1 cellular context compared by ENCODE assay signal in genomic region chr20:50731930-50732690, GRCh38.
TF ChIP-seq lines count a peak whose summit lies in the region.

No MANE protein-coding gene starts in this region.

TF ChIP-seq in K562, 482 proteins besides CTCF, POLR2A, EP300 and RAD21:
- TF ChIP-seq RREB1 (CRISPR knock-in tag; IDR thresholded peaks at IDR 0.05) = no peak
- TF ChIP-seq ZBTB11 (CRISPR knock-in tag; IDR thresholded peaks at IDR 0.05) = peak in 1 of 3 experiments; percentile 77; a peak in 2 of 6 replicates
- TF ChIP-seq TAF1 (IDR thresholded peaks at IDR 0.05; ENCODE audit: control insufficient read depth, extremely low read depth, insufficient read depth, low read length, severe bottlenecking) = peak; percentile 20
- peak in 1 of 2 experiments; percentile 67; a peak in 1 of 4 replicates for TF ChIP-seq SIN3A (IDR thresholded peaks at IDR 0.05; ENCODE audit: borderline replicate concordance in 2 of 2, control insufficient read depth in 1 of 2, low read depth in 2 of 2, low read length in 2 of 2)
- TF ChIP-seq HBP1 (CRISPR knock-in tag; IDR thresholded peaks at IDR 0.05) = no peak
- TF ChIP-seq RBBP5 (IDR thresholded peaks at IDR 0.05; ENCODE audit: borderline replicate concordance, insufficient read depth, low read length, poor library complexity, severe bottlenecking) = peak; percentile 59
- peak; percentile 62; the same call in 1 of the 2 replicates for TF ChIP-seq CHD2 (IDR thresholded peaks at IDR 0.05; ENCODE audit: low read depth, low read length)
- no peak for TF ChIP-seq HINFP (tag; conservative IDR thresholded peaks at IDR 0.05; ENCODE audit: low read depth)
- 0 out of 2 replicates have a peak, but pooled peaks have one; percentile 32 for TF ChIP-seq HMBOX1 (IDR thresholded peaks at IDR 0.05)
- peak in 1 of 2 experiments; percentile 21; a peak in 1 of 4 replicates for TF ChIP-seq BCLAF1 (IDR thresholded peaks at IDR 0.05; ENCODE audit: borderline replicate concordance in 1 of 2, control insufficient read depth in 1 of 2, low read depth in 2 of 2, low read length in 1 of 2)
TF ChIP-seq in K562: peak in this region for 7.
